ENCODE assay signal across 13 cellular contexts in genomic region chr10:112963835-112964234, GRCh38. TPM values are rescaled to one million over a fixed set of nuclear protein-coding genes. Genes with fewer than 3 reads are reported as not detected.
DNase-seq lines count a peak whose midpoint lies in the region; ATAC-seq and TF ChIP-seq lines count a peak whose summit lies in the region.
"Had no signal": no experiment of that assay in that cellular context is flagged by ENCODE, and none has a peak within 500 bp of the region (broad histone marks: within the 10 kb centered on the region; RNA-seq: fewer than 3 reads in every experiment).

No MANE protein-coding gene starts in this region.

- intact Hi-C loops in left cardiac atrium (cut with DNase I) (no loop called here), Right ventricle myocardium superior (cut with DNase I) (no loop called here), upper lobe of right lung (cut with DNase I) (no loop called here)

- no peaks in the 10 kb centered on the region for H3K27me3 ChIP-seq in upper lobe of right lung
- H3K27me3 ChIP-seq: foreskin keratinocyte, uterus had no signal

- peaks cover 17% of the 10 kb centered on the region for H3K36me3 ChIP-seq in upper lobe of right lung
- H3K36me3 ChIP-seq: uterus had no signal

- no peaks in the 10 kb centered on the region for H3K4me1 ChIP-seq in upper lobe of right lung

- H3K27ac ChIP-seq in upper lobe of right lung = no peak overlapping the region
- H3K27ac ChIP-seq: foreskin keratinocyte, uterus had no signal

- TF ChIP-seq CTCF in upper lobe of right lung (IDR thresholded peaks at IDR 0.05) = no peak

- H3K9me3 ChIP-seq in upper lobe of right lung = no peaks in the 10 kb centered on the region
- H3K9me3 ChIP-seq: uterus had no signal

- H3K4me3 ChIP-seq in upper lobe of right lung = no peak overlapping the region
- H3K4me3 ChIP-seq: uterus had no signal

- ATAC-seq in left cardiac atrium = peak; percentile 60 to 73
- ATAC-seq in Right ventricle myocardium superior (ENCODE audit: poor library complexity) = no peak
- peak; percentile 55 for ATAC-seq in upper lobe of right lung
- ATAC-seq in GM19463 (IDR thresholded peaks at IDR 0.05; ENCODE audit: unreplicated experiment) = no peak
- no peak for ATAC-seq in GM18867 (IDR thresholded peaks at IDR 0.05; ENCODE audit: unreplicated experiment)
- ATAC-seq: activated CD8-positive, alpha-beta memory T cell treated with anti-CD3 and anti-CD28 coated beads, Interleukin-2, amount 10 ng/mL, durations not matched to agents 7 days and 5 days; foreskin keratinocyte had no signal

- DNase-seq in left cardiac atrium (no peak), Right ventricle myocardium superior (no peak), SKM-1 (lab: John Stamatoyannopoulos, UW; ENCODE audit: unreplicated experiment) (peak; percentile 48), iris pigment epithelial cell (ENCODE audit: low read depth) (peak; percentile 72), upper lobe of right lung (no peak), GF-D8 (lab: John Stamatoyannopoulos, UW) (no peak)
- DNase-seq: activated CD8-positive, alpha-beta memory T cell treated with anti-CD3 and anti-CD28 coated beads, Interleukin-2, amount 10 ng/mL, durations not matched to agents 7 days and 5 days; cortex of kidney; foreskin keratinocyte; NCI-H1694 treated with DMSO at 0.1 percent for 48 hours; uterus had no signal

RNA-seq across cellular contexts. Expression of gene TCF7L2, which starts 13.8 kb away (rescaled TPM):
- 10 to 100 TPM; 15.7 to 16.3 TPM for total RNA-seq in left cardiac atrium
- total RNA-seq in Right ventricle myocardium superior = 9.4 TPM
- total RNA-seq in upper lobe of right lung = 47.4 TPM

Comparison
In these comparisons a context has a peak if more than half of its experiments do, and no peak if none do; other contexts are left out.
1. ATAC-seq: peak in left cardiac atrium (2 of 2) and upper lobe of right lung (single experiment); none in Right ventricle myocardium superior (single experiment), GM19463 (single experiment) and GM18867 (single experiment).
2. DNase-seq: peak in SKM-1 (single experiment) and iris pigment epithelial cell (single experiment); none in left cardiac atrium (single experiment), Right ventricle myocardium superior (single experiment), upper lobe of right lung (single experiment) and GF-D8 (single experiment).